Comparison of ENCODE assay signal across 11 cellular contexts in genomic region chr2:46363535-46364170, GRCh38.
DNase-seq lines count a peak whose midpoint lies in the region; TF ChIP-seq lines count a peak whose summit lies in the region.
"Had no signal": no experiment of that assay in that cellular context is flagged by ENCODE, and none has a peak within 500 bp of the region (broad histone marks: within the 10 kb centered on the region; RNA-seq: fewer than 3 reads in every experiment).

No MANE protein-coding gene starts in this region.

- H3K9ac ChIP-seq in H9 (ENCODE audit: extremely low read depth, insufficient read length, low read length): no peak overlapping the region

- H3K4me1 Mint-ChIP-seq in activated T-helper 1 cell treated with anti-CD3 and anti-CD28 coated beads, Interleukin-12 subunit alpha, Interleukin-12 subunit beta, Interleukin-2, Interleukin-4 antibody, amounts not matched to agents 30 ng/mL and 10 ng/mL and 1 ng/mL, durations not matched to agents 14 hours and 24 hours and 36 hours (ENCODE audit: low read depth): peaks cover 47% of the 10 kb centered on the region
- no peaks in the 10 kb centered on the region for H3K4me1 Mint-ChIP-seq in H9

- H3K4me3 Mint-ChIP-seq in activated T-helper 1 cell treated with anti-CD3 and anti-CD28 coated beads, Interleukin-12 subunit alpha, Interleukin-12 subunit beta, Interleukin-2, Interleukin-4 antibody, amounts not matched to agents 30 ng/mL and 10 ng/mL and 1 ng/mL, durations not matched to agents 14 hours and 24 hours and 36 hours: peak overlapping the region; percentile 3
- no peak overlapping the region for H3K4me3 Mint-ChIP-seq in H9

- WGBS in H9 (ENCODE audit: extremely low coverage, insufficient read length, low lambda C conversion rate): no CpG with 5 or more reads among the region's 4 CpGs
- 68 to 86% methylated on average over 4 of the region's 4 CpGs for WGBS in sigmoid colon, 2 donors

- no peak overlapping the region for H2AFZ ChIP-seq in H9 (ENCODE audit: low read length)

- H3K27me3 ChIP-seq in H9 (ENCODE audit: insufficient read depth, low read length) (0 out of 2 replicates have a peak, but pooled peaks cover under 1% of the 10 kb centered on the region), sigmoid colon (no peaks in the 10 kb centered on the region)
- H3K27me3 ChIP-seq: dorsolateral prefrontal cortex had no signal

- H2BK12ac ChIP-seq in H9 (ENCODE audit: insufficient read length, low read depth, low read length): no peak overlapping the region

- H2BK120ac ChIP-seq in H9 (ENCODE audit: low read depth, low read length, poor library complexity, severe bottlenecking): no peak overlapping the region

- no peak overlapping the region for H3K14ac ChIP-seq in H9 (ENCODE audit: insufficient read depth, low read length)

- no peak overlapping the region for H3K4ac ChIP-seq in H9 (ENCODE audit: low read depth, low read length)

- H3K9me3 ChIP-seq in H9 (ENCODE audit: control insufficient read depth, low read depth, low read length) (no peaks in the 10 kb centered on the region), sigmoid colon (no peaks in the 10 kb centered on the region)

- H4K91ac ChIP-seq in H9 (ENCODE audit: insufficient read length, low read depth, low read length): no peak overlapping the region

- DNase-seq in AG08395 (ENCODE audit: low spot score): peak; percentile 38
- peak; percentile 27 for DNase-seq in H4 (ENCODE audit: low spot score)
- no peak for DNase-seq in activated T-helper 1 cell treated with anti-CD3 and anti-CD28 coated beads, Interleukin-12 subunit alpha, Interleukin-12 subunit beta, Interleukin-2, Interleukin-4 antibody, amounts not matched to agents 30 ng/mL and 10 ng/mL and 1 ng/mL, durations not matched to agents 14 hours and 24 hours and 36 hours (ENCODE audit: low spot score)
- DNase-seq in hepatic stellate cell (ENCODE audit: low spot score): peak; percentile 31
- DNase-seq in stimulated activated CD8-positive, alpha-beta memory T cell treated with anti-CD3 and anti-CD28 coated beads, Interleukin-4, amount 100 ng/mL, for 48 hours: no peak
- DNase-seq in H9: no peak
- DNase-seq in sigmoid colon: no peak
- no peak for DNase-seq in cerebellar cortex (ENCODE audit: low spot score)
- DNase-seq: activated CD4-positive, alpha-beta T cell treated with anti-CD3 and anti-CD28 coated beads for 4 hours; dorsolateral prefrontal cortex; occipital lobe had no signal

- no peak for TF ChIP-seq POLR2A in sigmoid colon (IDR thresholded peaks at IDR 0.05)

- no peak overlapping the region for H4K5ac ChIP-seq in H9 (ENCODE audit: insufficient read length, low read depth, low read length)

- no peaks in the 10 kb centered on the region for H4K20me1 ChIP-seq in H9 (ENCODE audit: control insufficient read depth, insufficient read depth, insufficient read length)

- no peak overlapping the region for H3K18ac ChIP-seq in H9 (ENCODE audit: insufficient read length, low read depth, low read length)

- no peak for TF ChIP-seq EP300 in sigmoid colon (IDR thresholded peaks at IDR 0.05)

- H3K27me3 Mint-ChIP-seq in activated T-helper 1 cell treated with anti-CD3 and anti-CD28 coated beads, Interleukin-12 subunit alpha, Interleukin-12 subunit beta, Interleukin-2, Interleukin-4 antibody, amounts not matched to agents 30 ng/mL and 10 ng/mL and 1 ng/mL, durations not matched to agents 14 hours and 24 hours and 36 hours (ENCODE audit: insufficient read depth): no peaks in the 10 kb centered on the region
- H3K27me3 Mint-ChIP-seq in H9 (ENCODE audit: low read depth): peaks cover 4% of the 10 kb centered on the region; the same call in 1 of the 2 replicates

- H3K23me2 ChIP-seq in H9 (ENCODE audit: insufficient read length, low read depth, low read length, poor library complexity, severe bottlenecking): no peaks in the 10 kb centered on the region

- no peaks in the 10 kb centered on the region for H3K9me3 Mint-ChIP-seq in activated T-helper 1 cell treated with anti-CD3 and anti-CD28 coated beads, Interleukin-12 subunit alpha, Interleukin-12 subunit beta, Interleukin-2, Interleukin-4 antibody, amounts not matched to agents 30 ng/mL and 10 ng/mL and 1 ng/mL, durations not matched to agents 14 hours and 24 hours and 36 hours
- H3K9me3 Mint-ChIP-seq in H9: no peaks in the 10 kb centered on the region

- H3K79me2 ChIP-seq in H9 (ENCODE audit: insufficient read depth, low read length): no peaks in the 10 kb centered on the region

- H3K4me3 ChIP-seq in sigmoid colon: no peak overlapping the region
- H3K4me3 ChIP-seq: dorsolateral prefrontal cortex had no signal

- no peak overlapping the region for H2AK5ac ChIP-seq in H9 (ENCODE audit: insufficient read length, low read length)

- peaks cover 0 to 10% (median 4%) of the 10 kb centered on the region in 4 donors for H3K36me3 ChIP-seq in sigmoid colon

- H3K27ac ChIP-seq in H9 (ENCODE audit: insufficient read length, low read depth, low read length) (no peak overlapping the region), sigmoid colon (no peak overlapping the region)

- H3T11ph ChIP-seq in H9 (ENCODE audit: low read length): no peak overlapping the region

- H4K8ac ChIP-seq in H9 (replicated peaks; ENCODE audit: insufficient read length, low read depth, low read length): no peak overlapping the region

- no peak overlapping the region for H2BK5ac ChIP-seq in H9 (ENCODE audit: insufficient read length, low read length)

- no peak overlapping the region for H3K4me2 ChIP-seq in H9 (ENCODE audit: insufficient read depth, insufficient read length, low read length)

- H3K56ac ChIP-seq in H9 (ENCODE audit: insufficient read length, low read depth, low read length): no peak overlapping the region

- H3K79me1 ChIP-seq in H9 (ENCODE audit: insufficient read depth, low read depth, low read length, poor library complexity, severe bottlenecking): no peaks in the 10 kb centered on the region

- no peak overlapping the region for H2BK15ac ChIP-seq in H9 (ENCODE audit: low read depth, low read length)

- no peaks in the 10 kb centered on the region for H3K4me1 ChIP-seq in H9 (ENCODE audit: insufficient read depth, low read length)
- H3K4me1 ChIP-seq in sigmoid colon: peaks cover 0 to 14% (median 11%) of the 10 kb centered on the region in 4 donors

- peaks cover 9% of the 10 kb centered on the region for H3K36me3 Mint-ChIP-seq in activated T-helper 1 cell treated with anti-CD3 and anti-CD28 coated beads, Interleukin-12 subunit alpha, Interleukin-12 subunit beta, Interleukin-2, Interleukin-4 antibody, amounts not matched to agents 30 ng/mL and 10 ng/mL and 1 ng/mL, durations not matched to agents 14 hours and 24 hours and 36 hours (ENCODE audit: low read depth)
- no peaks in the 10 kb centered on the region for H3K36me3 Mint-ChIP-seq in H9 (ENCODE audit: insufficient read depth in 1 of 3, low read depth in 3 of 3)

- no peak overlapping the region for H3K23ac ChIP-seq in H9 (ENCODE audit: insufficient read length, low read depth, low read length)

- TF ChIP-seq CTCF in H9 (conservative IDR thresholded peaks at IDR 0.05) (no peak), sigmoid colon (IDR thresholded peaks at IDR 0.05) (no peak)

- peak overlapping the region; percentile 16 for H3K27ac Mint-ChIP-seq in activated T-helper 1 cell treated with anti-CD3 and anti-CD28 coated beads, Interleukin-12 subunit alpha, Interleukin-12 subunit beta, Interleukin-2, Interleukin-4 antibody, amounts not matched to agents 30 ng/mL and 10 ng/mL and 1 ng/mL, durations not matched to agents 14 hours and 24 hours and 36 hours
- no peak overlapping the region for H3K27ac Mint-ChIP-seq in H9

- intact Hi-C loops in activated T-helper 1 cell treated with anti-CD3 and anti-CD28 coated beads, Interleukin-12 subunit alpha, Interleukin-12 subunit beta, Interleukin-2, Interleukin-4 antibody, amounts not matched to agents 30 ng/mL and 10 ng/mL and 1 ng/mL, durations not matched to agents 14 hours and 24 hours and 36 hours (cut with micrococcal nuclease): loop anchor here (1.0 to 10.0 kb wide), 3 partner anchors 13 to 719 kb away; no protein-coding TSS in a partner anchor
- intact Hi-C loops in sigmoid colon (cut with DNase I): loop anchor here (2.0 to 10.0 kb wide), 3 partner anchors 67 to 301 kb away; partner anchors contain the start of gene EPAS1

- H2BK20ac ChIP-seq in H9 (ENCODE audit: low read depth, low read length, poor library complexity, severe bottlenecking): no peak overlapping the region

Comparison
In these comparisons a context has a peak if more than half of its experiments do, and no peak if none do; other contexts are left out.
1. DNase-seq: peak in AG08395 (single experiment), H4 (single experiment) and hepatic stellate cell (single experiment); none in activated T-helper 1 cell treated with anti-CD3 and anti-CD28 coated beads, Interleukin-12 subunit alpha, Interleukin-12 subunit beta, Interleukin-2, Interleukin-4 antibody, amounts not matched to agents 30 ng/mL and 10 ng/mL and 1 ng/mL, durations not matched to agents 14 hours and 24 hours and 36 hours (single experiment), stimulated activated CD8-positive, alpha-beta memory T cell treated with anti-CD3 and anti-CD28 coated beads, Interleukin-4, amount 100 ng/mL, for 48 hours (single experiment), H9 (single experiment), sigmoid colon (single experiment) and cerebellar cortex (single experiment).